ENCODE assay signal across 1 cellular context in the genomic region with DNA sequence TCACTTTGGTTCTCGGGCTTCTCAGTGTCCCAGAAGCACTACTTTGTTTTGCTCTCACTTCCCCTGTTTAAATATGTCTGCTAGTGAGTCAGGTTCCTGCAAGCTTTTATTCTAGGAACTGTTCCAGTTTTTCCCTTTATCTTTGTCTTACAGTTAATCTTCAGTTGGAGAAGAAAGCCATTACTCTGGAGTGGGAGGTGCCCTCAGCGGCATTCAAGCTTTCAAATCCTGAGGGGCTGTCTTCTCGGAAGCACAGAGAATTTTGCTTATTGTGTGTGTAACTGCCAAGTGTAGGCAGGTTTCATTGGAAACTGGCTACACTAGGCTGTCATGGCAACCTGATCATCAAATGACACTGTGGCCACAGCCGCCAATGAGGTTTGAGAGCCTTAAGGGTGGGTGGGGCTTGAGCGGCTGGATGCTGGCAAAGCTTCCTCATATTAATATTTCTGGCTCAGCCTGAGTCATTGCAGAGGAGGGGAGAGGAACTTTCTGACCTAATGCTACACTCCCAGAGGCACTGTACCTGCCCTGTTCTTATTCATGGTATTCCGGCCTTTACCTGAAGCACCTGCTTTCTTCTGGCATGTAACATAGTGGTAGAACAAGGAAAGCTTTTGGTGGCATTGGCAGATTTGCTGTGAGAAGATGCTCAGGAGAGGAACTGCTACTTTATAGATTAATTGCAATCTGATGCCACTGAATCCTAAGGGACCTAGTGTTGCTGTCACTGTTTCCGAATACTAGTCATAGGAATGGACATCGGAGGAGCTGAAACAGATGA.
A peak's percentile ranks its signal among the peaks of the same experiment; 100 is the strongest.
TF ChIP-seq lines count a peak whose summit lies in the region.

No MANE protein-coding gene starts in this region.

TF ChIP-seq in K562, 482 proteins besides CTCF, POLR2A, EP300 and RAD21 (continued from another document):
- TF ChIP-seq SRSF9 (IDR thresholded peaks at IDR 0.05; ENCODE audit: borderline replicate concordance, low read depth, low read length) (no peak), SUPT5H (IDR thresholded peaks at IDR 0.05) (peak; percentile 26; the same call in 1 of the 2 replicates), KAT7 (CRISPR knock-in tag; IDR thresholded peaks at IDR 0.05; ENCODE audit: borderline replicate concordance) (no peak), TBL1XR1 (IDR thresholded peaks at IDR 0.05; ENCODE audit: low read length in 2 of 2) (peak in 1 of 2 experiments; percentile 86; a peak in 2 of 4 replicates), ZNF717 (CRISPR knock-in tag; IDR thresholded peaks at IDR 0.05) (no peak), NCOA1 (IDR thresholded peaks at IDR 0.05; ENCODE audit: low read depth) (peak; percentile 61; the same call in 1 of the 2 replicates), ZNF263 (CRISPR knock-in tag; IDR thresholded peaks at IDR 0.05; ENCODE audit: borderline replicate concordance) (peak; percentile 33; the same call in 1 of the 2 replicates), SAFB2 (IDR thresholded peaks at IDR 0.05; ENCODE audit: borderline replicate concordance, low read depth, low read length, severe bottlenecking) (no peak), ZC3H8 (IDR thresholded peaks at IDR 0.05) (no peak), TEAD4 (IDR thresholded peaks at IDR 0.05; ENCODE audit: low read length) (peak; percentile 74), TEAD4 (CRISPR knock-in tag; IDR thresholded peaks at IDR 0.05; ENCODE audit: borderline replicate concordance) (no peak), GTF2E2 (tag; IDR thresholded peaks at IDR 0.05) (peak; percentile 88; the same call in 1 of the 2 replicates), ILF3 (IDR thresholded peaks at IDR 0.05; ENCODE audit: borderline replicate concordance) (no peak), ZFP36 (IDR thresholded peaks at IDR 0.05; ENCODE audit: low read depth, low read length, partially characterized antibody) (peak; percentile 2), PYGO2 (tag; IDR thresholded peaks at IDR 0.05) (no peak), CXXC5 (CRISPR knock-in tag; IDR thresholded peaks at IDR 0.05) (0 out of 2 replicates have a peak, but pooled peaks have one; percentile 35), MEF2A (IDR thresholded peaks at IDR 0.05; ENCODE audit: control insufficient read depth, low read depth, low read length) (no peak), FOSL1 (tag; conservative IDR thresholded peaks at IDR 0.05) (peak; percentile 79)
- TF ChIP-seq, protein P1, sequence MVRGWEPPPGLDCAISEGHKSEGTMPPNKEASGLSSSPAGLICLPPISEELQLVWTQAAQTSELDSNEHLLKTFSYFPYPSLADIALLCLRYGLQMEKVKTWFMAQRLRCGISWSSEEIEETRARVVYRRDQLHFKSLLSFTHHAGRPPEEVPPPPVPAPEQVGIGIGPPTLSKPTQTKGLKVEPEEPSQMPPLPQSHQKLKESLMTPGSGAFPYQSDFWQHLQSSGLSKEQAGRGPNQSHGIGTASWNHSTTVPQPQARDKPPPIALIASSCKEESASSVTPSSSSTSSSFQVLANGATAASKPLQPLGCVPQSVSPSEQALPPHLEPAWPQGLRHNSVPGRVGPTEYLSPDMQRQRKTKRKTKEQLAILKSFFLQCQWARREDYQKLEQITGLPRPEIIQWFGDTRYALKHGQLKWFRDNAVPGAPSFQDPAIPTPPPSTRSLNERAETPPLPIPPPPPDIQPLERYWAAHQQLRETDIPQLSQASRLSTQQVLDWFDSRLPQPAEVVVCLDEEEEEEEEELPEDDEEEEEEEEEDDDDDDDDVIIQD (CRISPR knock-in tag; IDR thresholded peaks at IDR 0.05) = no peak
- TF ChIP-seq, protein P2, sequence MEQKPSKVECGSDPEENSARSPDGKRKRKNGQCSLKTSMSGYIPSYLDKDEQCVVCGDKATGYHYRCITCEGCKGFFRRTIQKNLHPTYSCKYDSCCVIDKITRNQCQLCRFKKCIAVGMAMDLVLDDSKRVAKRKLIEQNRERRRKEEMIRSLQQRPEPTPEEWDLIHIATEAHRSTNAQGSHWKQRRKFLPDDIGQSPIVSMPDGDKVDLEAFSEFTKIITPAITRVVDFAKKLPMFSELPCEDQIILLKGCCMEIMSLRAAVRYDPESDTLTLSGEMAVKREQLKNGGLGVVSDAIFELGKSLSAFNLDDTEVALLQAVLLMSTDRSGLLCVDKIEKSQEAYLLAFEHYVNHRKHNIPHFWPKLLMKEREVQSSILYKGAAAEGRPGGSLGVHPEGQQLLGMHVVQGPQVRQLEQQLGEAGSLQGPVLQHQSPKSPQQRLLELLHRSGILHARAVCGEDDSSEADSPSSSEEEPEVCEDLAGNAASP (IDR thresholded peaks at IDR 0.05) = no peak
- TF ChIP-seq, protein P3, sequence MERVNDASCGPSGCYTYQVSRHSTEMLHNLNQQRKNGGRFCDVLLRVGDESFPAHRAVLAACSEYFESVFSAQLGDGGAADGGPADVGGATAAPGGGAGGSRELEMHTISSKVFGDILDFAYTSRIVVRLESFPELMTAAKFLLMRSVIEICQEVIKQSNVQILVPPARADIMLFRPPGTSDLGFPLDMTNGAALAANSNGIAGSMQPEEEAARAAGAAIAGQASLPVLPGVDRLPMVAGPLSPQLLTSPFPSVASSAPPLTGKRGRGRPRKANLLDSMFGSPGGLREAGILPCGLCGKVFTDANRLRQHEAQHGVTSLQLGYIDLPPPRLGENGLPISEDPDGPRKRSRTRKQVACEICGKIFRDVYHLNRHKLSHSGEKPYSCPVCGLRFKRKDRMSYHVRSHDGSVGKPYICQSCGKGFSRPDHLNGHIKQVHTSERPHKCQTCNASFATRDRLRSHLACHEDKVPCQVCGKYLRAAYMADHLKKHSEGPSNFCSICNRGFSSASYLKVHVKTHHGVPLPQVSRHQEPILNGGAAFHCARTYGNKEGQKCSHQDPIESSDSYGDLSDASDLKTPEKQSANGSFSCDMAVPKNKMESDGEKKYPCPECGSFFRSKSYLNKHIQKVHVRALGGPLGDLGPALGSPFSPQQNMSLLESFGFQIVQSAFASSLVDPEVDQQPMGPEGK (CRISPR knock-in tag; IDR thresholded peaks at IDR 0.05; ENCODE audit: borderline replicate concordance) = no peak
- TF ChIP-seq, protein P4, sequence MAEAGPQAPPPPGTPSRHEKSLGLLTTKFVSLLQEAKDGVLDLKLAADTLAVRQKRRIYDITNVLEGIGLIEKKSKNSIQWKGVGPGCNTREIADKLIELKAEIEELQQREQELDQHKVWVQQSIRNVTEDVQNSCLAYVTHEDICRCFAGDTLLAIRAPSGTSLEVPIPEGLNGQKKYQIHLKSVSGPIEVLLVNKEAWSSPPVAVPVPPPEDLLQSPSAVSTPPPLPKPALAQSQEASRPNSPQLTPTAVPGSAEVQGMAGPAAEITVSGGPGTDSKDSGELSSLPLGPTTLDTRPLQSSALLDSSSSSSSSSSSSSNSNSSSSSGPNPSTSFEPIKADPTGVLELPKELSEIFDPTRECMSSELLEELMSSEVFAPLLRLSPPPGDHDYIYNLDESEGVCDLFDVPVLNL (CRISPR knock-in tag; IDR thresholded peaks at IDR 0.05; ENCODE audit: low read depth) = 0 out of 2 replicates have a peak, but pooled peaks have one; percentile 19
- TF ChIP-seq, protein P5, sequence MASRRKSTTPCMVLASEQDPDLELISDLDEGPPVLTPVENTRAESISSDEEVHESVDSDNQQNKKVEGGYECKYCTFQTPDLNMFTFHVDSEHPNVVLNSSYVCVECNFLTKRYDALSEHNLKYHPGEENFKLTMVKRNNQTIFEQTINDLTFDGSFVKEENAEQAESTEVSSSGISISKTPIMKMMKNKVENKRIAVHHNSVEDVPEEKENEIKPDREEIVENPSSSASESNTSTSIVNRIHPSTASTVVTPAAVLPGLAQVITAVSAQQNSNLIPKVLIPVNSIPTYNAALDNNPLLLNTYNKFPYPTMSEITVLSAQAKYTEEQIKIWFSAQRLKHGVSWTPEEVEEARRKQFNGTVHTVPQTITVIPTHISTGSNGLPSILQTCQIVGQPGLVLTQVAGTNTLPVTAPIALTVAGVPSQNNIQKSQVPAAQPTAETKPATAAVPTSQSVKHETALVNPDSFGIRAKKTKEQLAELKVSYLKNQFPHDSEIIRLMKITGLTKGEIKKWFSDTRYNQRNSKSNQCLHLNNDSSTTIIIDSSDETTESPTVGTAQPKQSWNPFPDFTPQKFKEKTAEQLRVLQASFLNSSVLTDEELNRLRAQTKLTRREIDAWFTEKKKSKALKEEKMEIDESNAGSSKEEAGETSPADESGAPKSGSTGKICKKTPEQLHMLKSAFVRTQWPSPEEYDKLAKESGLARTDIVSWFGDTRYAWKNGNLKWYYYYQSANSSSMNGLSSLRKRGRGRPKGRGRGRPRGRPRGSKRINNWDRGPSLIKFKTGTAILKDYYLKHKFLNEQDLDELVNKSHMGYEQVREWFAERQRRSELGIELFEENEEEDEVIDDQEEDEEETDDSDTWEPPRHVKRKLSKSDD (conservative IDR thresholded peaks at IDR 0.05; ENCODE audit: low read length) = no peak
TF ChIP-seq in K562: peak in this region for 95.
